In the genomic region with DNA sequence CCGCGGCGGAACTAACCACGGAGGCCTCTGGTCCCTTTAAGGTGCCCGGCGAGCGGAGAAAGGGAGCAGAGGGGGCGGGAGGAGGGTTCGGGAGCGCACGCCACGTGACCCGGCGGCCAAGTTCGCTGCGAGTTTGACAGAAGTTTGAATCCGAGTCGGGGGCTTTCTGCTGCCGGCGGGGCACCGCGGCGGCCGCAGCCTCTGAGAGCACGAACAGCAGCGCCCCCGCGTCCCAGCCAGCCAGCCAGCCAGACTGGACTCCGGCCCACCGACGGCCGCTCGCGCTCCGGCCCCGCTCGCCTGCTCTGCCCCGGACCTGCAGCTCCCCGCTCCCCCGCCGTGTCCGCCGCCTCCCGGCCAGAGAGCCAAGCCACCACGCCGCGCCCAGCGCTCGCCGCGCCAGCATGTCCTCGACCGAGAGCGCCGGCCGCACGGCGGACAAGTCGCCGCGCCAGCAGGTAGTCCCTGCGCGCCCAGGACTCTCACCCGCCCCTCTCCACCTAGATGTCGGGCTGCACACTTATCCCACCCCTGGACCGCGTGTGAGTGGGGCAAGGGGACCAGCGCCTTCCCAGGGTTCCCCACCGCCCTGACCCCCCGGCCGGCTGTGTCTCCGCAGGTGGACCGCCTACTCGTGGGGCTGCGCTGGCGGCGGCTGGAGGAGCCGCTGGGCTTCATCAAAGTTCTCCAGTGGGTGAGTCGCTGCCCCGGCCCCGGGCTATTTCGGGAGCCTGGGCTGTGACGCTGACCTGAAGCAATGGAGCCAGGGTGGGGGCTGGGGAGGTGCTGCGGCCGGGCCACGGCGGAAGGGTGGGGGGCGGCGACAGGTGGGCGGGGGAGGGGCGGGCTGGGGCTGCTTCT, we compare ENCODE assay signal across 8 cellular contexts. TPM values are rescaled to one million over a fixed set of nuclear protein-coding genes. Genes with fewer than 3 reads are reported as not detected.
DNase-seq lines count a peak whose midpoint lies in the region; ATAC-seq and TF ChIP-seq lines count a peak whose summit lies in the region.

A gene (plus strand): TSS at position 107 of the 861 bp plus-strand sequence. CDS start 298 bp downstream, at position 405.

- H3K4me3 ChIP-seq in epithelial cell of esophagus (ENCODE audit: low read length) = peak within 1 kb of the TSS; percentile 32
- peak within 1 kb of the TSS; percentile 64 to 84 for H3K4me3 ChIP-seq in muscle layer of colon (ENCODE audit: low read depth in 1 of 2, low read length in 2 of 2)

- H3K27me3 ChIP-seq in muscle layer of colon (ENCODE audit: control insufficient read depth in 1 of 2, insufficient read depth in 2 of 2, low read length in 2 of 2) = peaks cover 0 to 4% of the 10 kb centered on the region in 2 donors

- peak within 1 kb of the TSS; percentile 76 for H3K27ac ChIP-seq in muscle layer of colon (ENCODE audit: low read depth, low read length)

- H3K36me3 ChIP-seq in muscle layer of colon (ENCODE audit: insufficient read depth, low read length) = no peaks in the 10 kb centered on the region

- peaks cover 9% of the 10 kb centered on the region for H3K4me1 ChIP-seq in muscle layer of colon (ENCODE audit: insufficient read depth, low read length)

- TF ChIP-seq CTCF in GM10248 (IDR thresholded peaks at IDR 0.05; ENCODE audit: control extremely low read depth, extremely low read depth, low read depth, missing control alignments) = no peak
- no peak for TF ChIP-seq CTCF in epithelial cell of esophagus (IDR thresholded peaks at IDR 0.05; ENCODE audit: insufficient read depth, low read depth, low read length, missing control alignments)

- H3K9ac ChIP-seq in muscle layer of colon (ENCODE audit: low read length) = peak within 1 kb of the TSS; percentile 50

- POLR2A ChIA-PET in GM10248 (lab: Yijun Ruan, JAX) = no interaction called here

- no peaks in the 10 kb centered on the region for H3K9me3 ChIP-seq in muscle layer of colon (ENCODE audit: low read length)

- DNase-seq in GM10248 (ENCODE audit: extremely low spot score) = peak; percentile 34
- no peak for DNase-seq in epithelial cell of esophagus (ENCODE audit: low read depth)
- DNase-seq in HT-29 (ENCODE audit: low spot score) = no peak

- ATAC-seq in SK-N-SH treated with all-trans-retinoic acid at 6 μM for 48 hours (peak; percentile 64), GM18498 (IDR thresholded peaks at IDR 0.05; ENCODE audit: unreplicated experiment) (no peak), HG02642 (IDR thresholded peaks at IDR 0.05; ENCODE audit: poor library complexity, unreplicated experiment) (no peak), HG02610 (IDR thresholded peaks at IDR 0.05; ENCODE audit: unreplicated experiment) (no peak)

- CTCF ChIA-PET in GM10248 (lab: Yijun Ruan, JAX) = interaction anchor here (1.3 to 1.6 kb wide), 2 partner anchors 26 to 66 kb away, joined by 3 to 4 read pairs; no protein-coding TSS in a partner anchor

TF ChIP-seq in SK-N-SH treated with all-trans-retinoic acid at 6 μM for 48 hours, 23 proteins besides CTCF, POLR2A, EP300 and RAD21:
- TF ChIP-seq, protein P1, sequence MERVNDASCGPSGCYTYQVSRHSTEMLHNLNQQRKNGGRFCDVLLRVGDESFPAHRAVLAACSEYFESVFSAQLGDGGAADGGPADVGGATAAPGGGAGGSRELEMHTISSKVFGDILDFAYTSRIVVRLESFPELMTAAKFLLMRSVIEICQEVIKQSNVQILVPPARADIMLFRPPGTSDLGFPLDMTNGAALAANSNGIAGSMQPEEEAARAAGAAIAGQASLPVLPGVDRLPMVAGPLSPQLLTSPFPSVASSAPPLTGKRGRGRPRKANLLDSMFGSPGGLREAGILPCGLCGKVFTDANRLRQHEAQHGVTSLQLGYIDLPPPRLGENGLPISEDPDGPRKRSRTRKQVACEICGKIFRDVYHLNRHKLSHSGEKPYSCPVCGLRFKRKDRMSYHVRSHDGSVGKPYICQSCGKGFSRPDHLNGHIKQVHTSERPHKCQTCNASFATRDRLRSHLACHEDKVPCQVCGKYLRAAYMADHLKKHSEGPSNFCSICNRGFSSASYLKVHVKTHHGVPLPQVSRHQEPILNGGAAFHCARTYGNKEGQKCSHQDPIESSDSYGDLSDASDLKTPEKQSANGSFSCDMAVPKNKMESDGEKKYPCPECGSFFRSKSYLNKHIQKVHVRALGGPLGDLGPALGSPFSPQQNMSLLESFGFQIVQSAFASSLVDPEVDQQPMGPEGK (CRISPR knock-in tag; IDR thresholded peaks at IDR 0.05; ENCODE audit: borderline replicate concordance) = no peak
- TF ChIP-seq ZNF8 (CRISPR knock-in tag; IDR thresholded peaks at IDR 0.05) = no peak
- TF ChIP-seq TOX (CRISPR knock-in tag; IDR thresholded peaks at IDR 0.05; ENCODE audit: borderline replicate concordance) = no peak
- TF ChIP-seq SNAI2 (CRISPR knock-in tag; IDR thresholded peaks at IDR 0.05) = no peak
- TF ChIP-seq, protein P2, sequence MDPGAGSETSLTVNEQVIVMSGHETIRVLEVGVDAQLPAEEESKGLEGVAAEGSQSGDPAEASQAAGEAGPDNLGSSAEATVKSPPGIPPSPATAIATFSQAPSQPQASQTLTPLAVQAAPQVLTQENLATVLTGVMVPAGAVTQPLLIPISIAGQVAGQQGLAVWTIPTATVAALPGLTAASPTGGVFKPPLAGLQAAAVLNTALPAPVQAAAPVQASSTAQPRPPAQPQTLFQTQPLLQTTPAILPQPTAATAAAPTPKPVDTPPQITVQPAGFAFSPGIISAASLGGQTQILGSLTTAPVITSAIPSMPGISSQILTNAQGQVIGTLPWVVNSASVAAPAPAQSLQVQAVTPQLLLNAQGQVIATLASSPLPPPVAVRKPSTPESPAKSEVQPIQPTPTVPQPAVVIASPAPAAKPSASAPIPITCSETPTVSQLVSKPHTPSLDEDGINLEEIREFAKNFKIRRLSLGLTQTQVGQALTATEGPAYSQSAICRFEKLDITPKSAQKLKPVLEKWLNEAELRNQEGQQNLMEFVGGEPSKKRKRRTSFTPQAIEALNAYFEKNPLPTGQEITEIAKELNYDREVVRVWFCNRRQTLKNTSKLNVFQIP (CRISPR knock-in tag; IDR thresholded peaks at IDR 0.05; ENCODE audit: borderline replicate concordance, low read depth) = no peak
- TF ChIP-seq ZFP3 (CRISPR knock-in tag; IDR thresholded peaks at IDR 0.05) = no peak
- no peak for TF ChIP-seq PPARA (CRISPR knock-in tag; IDR thresholded peaks at IDR 0.05; ENCODE audit: borderline replicate concordance)
- TF ChIP-seq RARB (CRISPR knock-in tag; IDR thresholded peaks at IDR 0.05) = no peak
- TF ChIP-seq CSDC2 (CRISPR knock-in tag; IDR thresholded peaks at IDR 0.05) = no peak
- no peak for TF ChIP-seq OSR1 (CRISPR knock-in tag; IDR thresholded peaks at IDR 0.05)
- no peak for TF ChIP-seq ARNTL (CRISPR knock-in tag; IDR thresholded peaks at IDR 0.05; ENCODE audit: borderline replicate concordance, low read depth)
- no peak for TF ChIP-seq ZC3H10 (CRISPR knock-in tag; IDR thresholded peaks at IDR 0.05)
- TF ChIP-seq GLIS3 (CRISPR knock-in tag; IDR thresholded peaks at IDR 0.05) = no peak
- no peak for TF ChIP-seq ZNF565 (CRISPR knock-in tag; conservative IDR thresholded peaks at IDR 0.05; ENCODE audit: low read depth)
- TF ChIP-seq BACH2 (CRISPR knock-in tag; IDR thresholded peaks at IDR 0.05; ENCODE audit: borderline replicate concordance) = no peak
- TF ChIP-seq, protein P3, sequence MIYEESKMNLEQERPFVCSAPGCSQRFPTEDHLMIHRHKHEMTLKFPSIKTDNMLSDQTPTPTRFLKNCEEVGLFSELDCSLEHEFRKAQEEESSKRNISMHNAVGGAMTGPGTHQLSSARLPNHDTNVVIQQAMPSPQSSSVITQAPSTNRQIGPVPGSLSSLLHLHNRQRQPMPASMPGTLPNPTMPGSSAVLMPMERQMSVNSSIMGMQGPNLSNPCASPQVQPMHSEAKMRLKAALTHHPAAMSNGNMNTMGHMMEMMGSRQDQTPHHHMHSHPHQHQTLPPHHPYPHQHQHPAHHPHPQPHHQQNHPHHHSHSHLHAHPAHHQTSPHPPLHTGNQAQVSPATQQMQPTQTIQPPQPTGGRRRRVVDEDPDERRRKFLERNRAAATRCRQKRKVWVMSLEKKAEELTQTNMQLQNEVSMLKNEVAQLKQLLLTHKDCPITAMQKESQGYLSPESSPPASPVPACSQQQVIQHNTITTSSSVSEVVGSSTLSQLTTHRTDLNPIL (CRISPR knock-in tag; IDR thresholded peaks at IDR 0.05; ENCODE audit: low read depth) = no peak
TF ChIP-seq in SK-N-SH treated with all-trans-retinoic acid at 6 μM for 48 hours: peak in this region for 0.

RNA-seq across cellular contexts. Expression of the gene that starts here (rescaled TPM):
- not detected in 2 replicates for total RNA-seq in HT-29 (2014; rRNA removed; shearing (Covaris generic))
